ENCODE assay signal across 9 cellular contexts in genomic region chr4:78776729-78777555, GRCh38. TPM values are rescaled to one million over a fixed set of nuclear protein-coding genes. Genes with fewer than 3 reads are reported as not detected.
DNase-seq lines count a peak whose midpoint lies in the region; ATAC-seq, FAIRE-seq and TF ChIP-seq lines count a peak whose summit lies in the region.
"Had no signal": no experiment of that assay in that cellular context is flagged by ENCODE, and none has a peak within 500 bp of the region (broad histone marks: within the 10 kb centered on the region; RNA-seq: fewer than 3 reads in every experiment).

No MANE protein-coding gene starts in this region.

- no peaks in the 10 kb centered on the region for H3K9me3 Mint-ChIP-seq in CD4-positive, alpha-beta memory T cell
- no peaks in the 10 kb centered on the region for H3K9me3 Mint-ChIP-seq in activated naive CD4-positive, alpha-beta T cell treated with anti-CD3 and anti-CD28 coated beads, Interleukin-2, amount 50 U/mL, for 72 hours
- no peaks in the 10 kb centered on the region for H3K9me3 Mint-ChIP-seq in progenitor cell of endocrine pancreas (ENCODE audit: low read depth)

- 1 to 2% (median 2%) methylated on average over 24 to 28 of the region's 28 CpGs for WGBS in heart left ventricle, 4 donors

- H3K36me3 Mint-ChIP-seq in CD4-positive, alpha-beta memory T cell, result peaks cover 0 to 11% of the 10 kb centered on the region in 2 donors
- peaks cover 0 to 16% of the 10 kb centered on the region in 2 donors for H3K36me3 Mint-ChIP-seq in activated naive CD4-positive, alpha-beta T cell treated with anti-CD3 and anti-CD28 coated beads, Interleukin-2, amount 50 U/mL, for 72 hours
- H3K36me3 Mint-ChIP-seq in progenitor cell of endocrine pancreas (ENCODE audit: insufficient read depth), result no peaks in the 10 kb centered on the region

- H3K27ac Mint-ChIP-seq in CD4-positive, alpha-beta memory T cell, result peak overlapping the region; percentile 85 to 97 (median 94)
- peak overlapping the region; percentile 86 to 95 for H3K27ac Mint-ChIP-seq in activated naive CD4-positive, alpha-beta T cell treated with anti-CD3 and anti-CD28 coated beads, Interleukin-2, amount 50 U/mL, for 72 hours
- peak overlapping the region; percentile 97 for H3K27ac Mint-ChIP-seq in progenitor cell of endocrine pancreas

- DNase-seq in CD4-positive, alpha-beta memory T cell, result peak; percentile 33 to 67 (median 48)
- peak; percentile 54 to 58 for DNase-seq in SJSA1 (ENCODE audit: low read depth in 1 of 2, low spot score in 2 of 2)
- DNase-seq in activated naive CD4-positive, alpha-beta T cell treated with anti-CD3 and anti-CD28 coated beads, Interleukin-2, amount 50 U/mL, for 72 hours (ENCODE audit: low spot score in 2 of 2), result peak; percentile 46 to 72
- DNase-seq in heart left ventricle, result peak in 4 of 5 donors; percentile 27 to 60 (median 54)
- DNase-seq in progenitor cell of endocrine pancreas (ENCODE audit: low spot score, unreplicated experiment), result peak; percentile 19
- DNase-seq in urothelium cell line (ENCODE audit: low spot score), result peak; percentile 66

- no peak for TF ChIP-seq POLR2A in heart left ventricle (IDR thresholded peaks at IDR 0.05)

- H3K9me3 ChIP-seq in CD4-positive, alpha-beta memory T cell (ENCODE audit: control insufficient read depth in 1 of 2, low read length in 2 of 2), result no peaks in the 10 kb centered on the region
- H3K9me3 ChIP-seq in SJSA1 (replicated peaks), result no peaks in the 10 kb centered on the region
- H3K9me3 ChIP-seq in heart left ventricle, result no peaks in the 10 kb centered on the region

- H3K27me3 ChIP-seq in CD4-positive, alpha-beta memory T cell (ENCODE audit: insufficient read depth, low read length), result no peaks in the 10 kb centered on the region
- H3K27me3 ChIP-seq in SJSA1 (replicated peaks), result no peaks in the 10 kb centered on the region
- no peaks in the 10 kb centered on the region for H3K27me3 ChIP-seq in heart left ventricle

- intact Hi-C loops in CD4-positive, alpha-beta memory T cell (cut with micrococcal nuclease), result loop anchor here (5.0 to 10.0 kb wide), 7 partner anchors 70 to 1702 kb away; partner anchors contain the start of genes CCNG2, CCNI and MRPL1
- intact Hi-C loops in heart left ventricle (cut with DNase I), result loop anchor here (2.0 to 10.0 kb wide), 13 partner anchors 75 to 722 kb away; partner anchors contain the start of gene FRAS1 (in 1 of the 10)

- no peaks in the 10 kb centered on the region for H3K27me3 Mint-ChIP-seq in CD4-positive, alpha-beta memory T cell
- no peaks in the 10 kb centered on the region for H3K27me3 Mint-ChIP-seq in progenitor cell of endocrine pancreas

- CTCF ChIA-PET in CD4-positive, alpha-beta memory T cell (lab: Charles Lee; ENCODE audit: partially characterized antibody), result interaction anchor here (1.0 to 2.5 kb wide), 5 partner anchors 13 to 134 kb away, joined by 3 to 6 read pairs (median 3); no protein-coding TSS in a partner anchor

- H3K4me1 Mint-ChIP-seq in CD4-positive, alpha-beta memory T cell, result peaks cover 12 to 22% (median 15%) of the 10 kb centered on the region in 4 donors
- peaks cover 16% of the 10 kb centered on the region for H3K4me1 Mint-ChIP-seq in progenitor cell of endocrine pancreas (ENCODE audit: low read depth)

- POLR2A ChIA-PET in CD4-positive, alpha-beta memory T cell (lab: Charles Lee; ENCODE audit: partially characterized antibody), result interaction anchor here (0.9 to 1.2 kb wide), 4 partner anchors 10 to 1426 kb away, joined by 3 read pairs; partner anchors contain the start of gene PAQR3

- peak overlapping the region; percentile 42 to 79 for H3K4me3 ChIP-seq in CD4-positive, alpha-beta memory T cell (ENCODE audit: low read length in 2 of 2)
- H3K4me3 ChIP-seq in SJSA1, result peak overlapping the region; percentile 92
- peak overlapping the region; percentile 29 to 94 (median 79) for H3K4me3 ChIP-seq in heart left ventricle

- no peaks in the 10 kb centered on the region for H3K36me3 ChIP-seq in CD4-positive, alpha-beta memory T cell (ENCODE audit: insufficient read depth, low read length)
- H3K36me3 ChIP-seq in SJSA1, result peaks cover 11% of the 10 kb centered on the region
- H3K36me3 ChIP-seq in heart left ventricle, result no peaks in the 10 kb centered on the region

- peak overlapping the region; percentile 88 to 97 (median 93) for H3K4me3 Mint-ChIP-seq in CD4-positive, alpha-beta memory T cell
- H3K4me3 Mint-ChIP-seq in progenitor cell of endocrine pancreas (ENCODE audit: low read depth), result no peak overlapping the region

- peaks cover 13% of the 10 kb centered on the region for H3K4me1 ChIP-seq in CD4-positive, alpha-beta memory T cell (ENCODE audit: insufficient read depth, low read length)
- peaks cover 25% of the 10 kb centered on the region for H3K4me1 ChIP-seq in SJSA1 (replicated peaks)
- peaks cover 0 to 53% (median 34%) of the 10 kb centered on the region in 12 donors for H3K4me1 ChIP-seq in heart left ventricle

- no peak for TF ChIP-seq CTCF in heart left ventricle (IDR thresholded peaks at IDR 0.05)
- no peak for TF ChIP-seq CTCF in progenitor cell of endocrine pancreas (IDR thresholded peaks at IDR 0.05; ENCODE audit: unreplicated experiment)

- ATAC-seq in GM19397 (IDR thresholded peaks at IDR 0.05; ENCODE audit: unreplicated experiment) (peak; percentile 25), HG03521 (IDR thresholded peaks at IDR 0.05; ENCODE audit: unreplicated experiment) (peak; percentile 25), heart left ventricle (peak in 2 of 4 donors; percentile 28)
- ATAC-seq in activated naive CD4-positive, alpha-beta T cell treated with anti-CD3 and anti-CD28 coated beads, Interleukin-2, amount 50 U/mL, for 72 hours, result peak; percentile 60 to 80

- FAIRE-seq in urothelium cell line (lab: Jason Lieb, UNC), result no peak
- FAIRE-seq: endometrium had no signal

- H3K27ac ChIP-seq in CD4-positive, alpha-beta memory T cell (ENCODE audit: low read depth, low read length), result peak overlapping the region; percentile 40
- H3K27ac ChIP-seq in SJSA1, result peak overlapping the region; percentile 100
- peak overlapping the region; percentile 92 to 100 (median 99) for H3K27ac ChIP-seq in heart left ventricle

RNA-seq across cellular contexts. Expression of gene BMP2K, which starts 0.8 kb away (rescaled TPM):
- total RNA-seq in CD4-positive, alpha-beta memory T cell, result 1 to 10 TPM; 9.6 to 9.9 TPM
- 1 to 10 TPM; 1.8 to 2.0 TPM for polyA plus RNA-seq in CD4-positive, alpha-beta memory T cell
- 14.4 and 40.6 TPM in 2 replicates for total RNA-seq in SJSA1 (2014; rRNA removed; shearing (Covaris generic))
- 10 to 100 TPM; 16.9 to 25.0 TPM for total RNA-seq in activated naive CD4-positive, alpha-beta T cell treated with anti-CD3 and anti-CD28 coated beads, Interleukin-2, amount 50 U/mL, for 72 hours
- total RNA-seq in heart left ventricle (10 to 100 TPM; 16.2 to 65.7 (median 30.6) TPM), progenitor cell of endocrine pancreas (32.5 and 35.2 TPM in 2 replicates)
- polyA plus RNA-seq in heart left ventricle, result 10 to 100 TPM in 1 of 2 donors, 1 to 10 TPM in 1; 5.4 to 12.1 TPM

Comparison
In these comparisons a context has a peak if more than half of its experiments do, and no peak if none do; other contexts are left out.
1. H3K27ac ChIP-seq: peak in every context shown above with its lines; median percentile 100 in SJSA1; 99 in heart left ventricle; 40 in CD4-positive, alpha-beta memory T cell.